Comparison of ENCODE assay signal across 8 cellular contexts in genomic region chr22:33049125-33049729, GRCh38. TPM values are rescaled to one million over a fixed set of nuclear protein-coding genes. Genes with fewer than 3 reads are reported as not detected.
DNase-seq lines count a peak whose midpoint lies in the region; ATAC-seq and TF ChIP-seq lines count a peak whose summit lies in the region.

No MANE protein-coding gene starts in this region.

- H2AFZ ChIP-seq in smooth muscle cell (ENCODE audit: low read depth): no peak overlapping the region

- peak; percentile 79 for TF ChIP-seq CTCF in smooth muscle cell (IDR thresholded peaks at IDR 0.05; ENCODE audit: borderline replicate concordance, insufficient read depth, poor library complexity, severe bottlenecking)

- DNase-seq in Daoy (ENCODE audit: low read depth) (peak; percentile 76), LHCN-M2 (ENCODE audit: low read depth) (peak; percentile 40), SW480 (ENCODE audit: low spot score) (peak; percentile 48), anterior cingulate cortex (lab: John Stamatoyannopoulos, UW) (peak in 48 of 58 donors; percentile 5 to 83 (median 46)), right cardiac atrium (peak; percentile 82 to 92 (median 87)), smooth muscle cell (lab: John Stamatoyannopoulos, UW; ENCODE audit: unreplicated experiment) (peak; percentile 12), DMS79 treated with DMSO at 0.1 percent for 48 hours (lab: John Stamatoyannopoulos, UW) (no peak)

- intact Hi-C loops in right cardiac atrium (cut with DNase I): loop anchor here in 1 of 4 donors (2.0 kb wide), 1 partner anchor 30 kb away; no protein-coding TSS in a partner anchor

- H3F3A ChIP-seq in smooth muscle cell (ENCODE audit: low read depth): no peaks in the 10 kb centered on the region

- 44% methylated on average over 9 of the region's 9 CpGs for WGBS in right cardiac atrium
- WGBS in smooth muscle cell (ENCODE audit: low lambda C conversion rate): 45% methylated on average over 9 of the region's 9 CpGs

- H3K79me2 ChIP-seq in smooth muscle cell (ENCODE audit: low read depth): no peaks in the 10 kb centered on the region

- H3K27ac ChIP-seq in right cardiac atrium (ENCODE audit: low read length): no peak overlapping the region
- H3K27ac ChIP-seq in smooth muscle cell (ENCODE audit: low read depth): no peak overlapping the region

- H4K20me1 ChIP-seq in smooth muscle cell (ENCODE audit: low read depth): no peaks in the 10 kb centered on the region

- H3K4me1 ChIP-seq in right cardiac atrium (ENCODE audit: control insufficient read depth, insufficient read depth, low read length) (no peaks in the 10 kb centered on the region), smooth muscle cell (ENCODE audit: low read depth) (peaks cover 2% of the 10 kb centered on the region)

- H3K4me3 ChIP-seq in right cardiac atrium (ENCODE audit: low read length) (no peak overlapping the region), smooth muscle cell (no peak overlapping the region)

- ATAC-seq in right cardiac atrium (peak; percentile 90), GM18868 (IDR thresholded peaks at IDR 0.05; ENCODE audit: unreplicated experiment) (no peak)

- no peaks in the 10 kb centered on the region for H3K36me3 ChIP-seq in smooth muscle cell (ENCODE audit: low read depth)

- no peak overlapping the region for H3K9ac ChIP-seq in smooth muscle cell (ENCODE audit: low read depth)

- no peak overlapping the region for H3K4me2 ChIP-seq in smooth muscle cell

- H3K9me3 ChIP-seq in right cardiac atrium (ENCODE audit: control insufficient read depth, low read length) (no peaks in the 10 kb centered on the region), smooth muscle cell (replicated peaks; ENCODE audit: low read depth) (no peaks in the 10 kb centered on the region)

- peaks cover 2% of the 10 kb centered on the region for H3K27me3 ChIP-seq in right cardiac atrium (ENCODE audit: control insufficient read depth, insufficient read depth)
- H3K27me3 ChIP-seq in smooth muscle cell (ENCODE audit: low read depth): peaks cover 30% of the 10 kb centered on the region

RNA-seq across cellular contexts. Expression of gene SYN3, which starts 9.0 kb away (rescaled TPM):
- total RNA-seq in Daoy (2014; rRNA removed; shearing (Covaris generic)): 0.40 and 2.3 TPM in 2 replicates
- not detected in 2 replicates for total RNA-seq in LHCN-M2 (2014; rRNA removed)
- polyA plus RNA-seq in LHCN-M2 (2012): not detected
- 1 to 10 TPM in 1 of 4 donors, under 1 TPM in 3; 0.56 to 1.1 (median 0.59) TPM for total RNA-seq in right cardiac atrium
- polyA plus RNA-seq in right cardiac atrium: 0.43 TPM
- total RNA-seq in smooth muscle cell: 2.9 and 14.5 TPM in 2 replicates
- 3.0 and 3.2 TPM in 2 replicates for polyA plus RNA-seq in smooth muscle cell
